ENCODE assay signal across 1 cellular context in the genomic region with DNA sequence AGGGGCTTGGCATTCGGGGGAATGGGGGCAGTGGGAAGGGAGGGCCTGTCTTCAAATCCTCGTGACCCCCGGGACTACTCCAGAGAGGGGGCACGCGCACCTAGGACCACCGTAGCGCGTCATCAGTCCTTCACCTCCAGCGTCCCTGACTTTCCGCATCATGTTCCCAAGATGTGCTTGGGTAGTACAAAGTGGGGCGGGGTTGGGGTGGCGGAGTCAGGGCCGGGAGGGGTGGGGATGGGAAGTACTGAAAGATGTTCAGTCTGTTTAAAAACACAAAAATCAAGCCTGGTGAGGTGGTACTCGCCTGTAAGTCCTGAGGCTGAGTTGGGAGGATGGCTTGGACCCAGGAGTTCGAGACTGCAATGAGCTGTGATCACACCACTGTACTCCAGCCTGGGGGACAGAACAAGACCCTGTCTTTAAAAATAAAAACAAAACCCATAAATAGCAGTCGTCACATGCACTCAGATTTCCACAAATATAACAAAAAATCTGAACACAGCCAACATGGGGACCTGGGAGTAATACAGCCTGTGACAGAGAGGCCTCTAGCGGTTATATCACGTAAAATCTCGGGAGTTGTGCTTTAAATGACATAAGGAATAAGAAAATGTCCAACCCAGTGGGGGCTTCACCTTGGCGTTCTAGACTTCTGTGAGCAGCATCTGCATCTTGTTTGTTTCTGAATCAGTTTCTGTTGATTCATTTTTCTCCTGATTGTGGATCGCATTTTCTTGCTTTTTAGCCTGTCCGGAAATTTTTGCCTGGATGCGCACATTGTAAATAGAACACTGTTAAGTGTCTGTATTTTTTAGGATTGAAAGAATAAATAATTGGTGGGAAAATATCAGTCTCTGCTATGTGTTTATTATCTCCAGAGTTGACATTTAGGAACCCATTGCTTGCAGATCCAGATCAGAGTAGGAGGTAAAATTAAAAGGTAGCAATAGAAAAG.
A peak's percentile ranks its signal among the peaks of the same experiment; 100 is the strongest.
TF ChIP-seq lines count a peak whose summit lies in the region.

No MANE protein-coding gene starts in this region.

TF ChIP-seq in K562, 482 proteins besides CTCF, POLR2A, EP300 and RAD21 (continued from another document and continues in another):
- TF ChIP-seq, protein P1, sequence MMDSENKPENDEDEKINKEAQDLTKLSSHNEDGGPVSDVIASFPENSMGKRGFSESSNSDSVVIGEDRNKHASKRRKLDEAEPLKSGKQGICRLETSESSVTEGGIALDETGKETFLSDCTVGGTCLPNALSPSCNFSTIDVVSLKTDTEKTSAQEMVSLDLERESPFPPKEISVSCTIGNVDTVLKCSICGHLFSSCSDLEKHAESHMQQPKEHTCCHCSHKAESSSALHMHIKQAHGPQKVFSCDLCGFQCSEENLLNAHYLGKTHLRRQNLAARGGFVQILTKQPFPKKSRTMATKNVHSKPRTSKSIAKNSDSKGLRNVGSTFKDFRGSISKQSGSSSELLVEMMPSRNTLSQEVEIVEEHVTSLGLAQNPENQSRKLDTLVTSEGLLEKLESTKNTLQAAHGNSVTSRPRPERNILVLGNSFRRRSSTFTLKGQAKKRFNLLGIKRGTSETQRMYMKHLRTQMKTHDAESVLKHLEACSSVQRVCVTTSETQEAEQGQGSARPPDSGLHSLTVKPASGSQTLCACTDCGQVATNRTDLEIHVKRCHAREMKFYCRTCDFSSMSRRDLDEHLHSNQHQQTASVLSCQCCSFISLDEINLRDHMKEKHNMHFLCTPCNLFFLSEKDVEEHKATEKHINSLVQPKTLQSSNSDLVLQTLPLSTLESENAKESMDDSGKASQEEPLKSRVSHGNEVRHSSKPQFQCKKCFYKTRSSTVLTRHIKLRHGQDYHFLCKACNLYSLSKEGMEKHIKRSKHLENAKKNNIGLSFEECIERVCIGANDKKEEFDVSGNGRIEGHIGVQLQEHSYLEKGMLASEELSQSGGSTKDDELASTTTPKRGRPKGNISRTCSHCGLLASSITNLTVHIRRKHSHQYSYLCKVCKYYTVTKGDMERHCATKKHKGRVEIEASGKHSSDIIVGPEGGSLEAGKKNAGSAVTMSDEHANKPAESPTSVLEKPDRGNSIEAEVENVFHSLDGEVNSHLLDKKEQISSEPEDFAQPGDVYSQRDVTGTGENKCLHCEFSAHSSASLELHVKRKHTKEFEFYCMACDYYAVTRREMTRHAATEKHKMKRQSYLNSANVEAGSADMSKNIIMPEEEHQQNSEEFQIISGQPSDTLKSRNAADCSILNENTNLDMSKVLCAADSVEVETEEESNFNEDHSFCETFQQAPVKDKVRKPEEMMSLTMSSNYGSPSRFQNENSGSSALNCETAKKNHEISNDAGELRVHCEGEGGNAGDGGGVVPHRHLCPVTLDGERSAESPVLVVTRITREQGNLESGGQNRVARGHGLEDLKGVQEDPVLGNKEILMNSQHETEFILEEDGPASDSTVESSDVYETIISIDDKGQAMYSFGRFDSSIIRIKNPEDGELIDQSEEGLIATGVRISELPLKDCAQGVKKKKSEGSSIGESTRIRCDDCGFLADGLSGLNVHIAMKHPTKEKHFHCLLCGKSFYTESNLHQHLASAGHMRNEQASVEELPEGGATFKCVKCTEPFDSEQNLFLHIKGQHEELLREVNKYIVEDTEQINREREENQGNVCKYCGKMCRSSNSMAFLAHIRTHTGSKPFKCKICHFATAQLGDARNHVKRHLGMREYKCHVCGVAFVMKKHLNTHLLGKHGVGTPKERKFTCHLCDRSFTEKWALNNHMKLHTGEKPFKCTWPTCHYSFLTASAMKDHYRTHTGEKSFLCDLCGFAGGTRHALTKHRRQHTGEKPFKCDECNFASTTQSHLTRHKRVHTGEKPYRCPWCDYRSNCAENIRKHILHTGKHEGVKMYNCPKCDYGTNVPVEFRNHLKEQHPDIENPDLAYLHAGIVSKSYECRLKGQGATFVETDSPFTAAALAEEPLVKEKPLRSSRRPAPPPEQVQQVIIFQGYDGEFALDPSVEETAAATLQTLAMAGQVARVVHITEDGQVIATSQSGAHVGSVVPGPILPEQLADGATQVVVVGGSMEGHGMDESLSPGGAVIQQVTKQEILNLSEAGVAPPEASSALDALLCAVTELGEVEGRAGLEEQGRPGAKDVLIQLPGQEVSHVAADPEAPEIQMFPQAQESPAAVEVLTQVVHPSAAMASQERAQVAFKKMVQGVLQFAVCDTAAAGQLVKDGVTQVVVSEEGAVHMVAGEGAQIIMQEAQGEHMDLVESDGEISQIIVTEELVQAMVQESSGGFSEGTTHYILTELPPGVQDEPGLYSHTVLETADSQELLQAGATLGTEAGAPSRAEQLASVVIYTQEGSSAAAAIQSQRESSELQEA (IDR thresholded peaks at IDR 0.05; ENCODE audit: low read depth): 0 out of 2 replicates have a peak, but pooled peaks have one; percentile 48
- TF ChIP-seq PURB (CRISPR knock-in tag; IDR thresholded peaks at IDR 0.05; ENCODE audit: low read depth) (no peak), CEBPB (tag; IDR thresholded peaks at IDR 0.05) (no peak), TBL1XR1 (IDR thresholded peaks at IDR 0.05; ENCODE audit: low read length in 2 of 2) (peak in 1 of 2 experiments; percentile 27; a peak in 1 of 4 replicates), HCFC1 (IDR thresholded peaks at IDR 0.05; ENCODE audit: low read depth, low read length) (no peak), ZNF384 (IDR thresholded peaks at IDR 0.05; ENCODE audit: low read depth, low read length) (0 out of 2 replicates have a peak, but pooled peaks have one; percentile 13), KDM1A (IDR thresholded peaks at IDR 0.05) (peak; percentile 74 to 84), ZNF324 (CRISPR knock-in tag; IDR thresholded peaks at IDR 0.05) (no peak), FOXP1 (CRISPR knock-in tag; IDR thresholded peaks at IDR 0.05) (0 out of 2 replicates have a peak, but pooled peaks have one; percentile 13), NR2F6 (CRISPR knock-in tag; IDR thresholded peaks at IDR 0.05) (no peak), ILF3 (IDR thresholded peaks at IDR 0.05; ENCODE audit: borderline replicate concordance) (no peak), LEF1 (IDR thresholded peaks at IDR 0.05) (no peak), MIER1 (IDR thresholded peaks at IDR 0.05; ENCODE audit: low read depth) (0 out of 2 replicates have a peak, but pooled peaks have one; percentile 64), FOS (IDR thresholded peaks at IDR 0.05; ENCODE audit: extremely low read depth, insufficient read length) (no peak), DIDO1 (tag; IDR thresholded peaks at IDR 0.05; ENCODE audit: low read depth) (no peak)
- TF ChIP-seq, protein P2, sequence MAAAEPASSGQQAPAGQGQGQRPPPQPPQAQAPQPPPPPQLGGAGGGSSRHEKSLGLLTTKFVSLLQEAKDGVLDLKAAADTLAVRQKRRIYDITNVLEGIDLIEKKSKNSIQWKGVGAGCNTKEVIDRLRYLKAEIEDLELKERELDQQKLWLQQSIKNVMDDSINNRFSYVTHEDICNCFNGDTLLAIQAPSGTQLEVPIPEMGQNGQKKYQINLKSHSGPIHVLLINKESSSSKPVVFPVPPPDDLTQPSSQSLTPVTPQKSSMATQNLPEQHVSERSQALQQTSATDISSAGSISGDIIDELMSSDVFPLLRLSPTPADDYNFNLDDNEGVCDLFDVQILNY (CRISPR knock-in tag; IDR thresholded peaks at IDR 0.05): no peak
- TF ChIP-seq, protein P3, sequence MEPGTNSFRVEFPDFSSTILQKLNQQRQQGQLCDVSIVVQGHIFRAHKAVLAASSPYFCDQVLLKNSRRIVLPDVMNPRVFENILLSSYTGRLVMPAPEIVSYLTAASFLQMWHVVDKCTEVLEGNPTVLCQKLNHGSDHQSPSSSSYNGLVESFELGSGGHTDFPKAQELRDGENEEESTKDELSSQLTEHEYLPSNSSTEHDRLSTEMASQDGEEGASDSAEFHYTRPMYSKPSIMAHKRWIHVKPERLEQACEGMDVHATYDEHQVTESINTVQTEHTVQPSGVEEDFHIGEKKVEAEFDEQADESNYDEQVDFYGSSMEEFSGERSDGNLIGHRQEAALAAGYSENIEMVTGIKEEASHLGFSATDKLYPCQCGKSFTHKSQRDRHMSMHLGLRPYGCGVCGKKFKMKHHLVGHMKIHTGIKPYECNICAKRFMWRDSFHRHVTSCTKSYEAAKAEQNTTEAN (CRISPR knock-in tag; IDR thresholded peaks at IDR 0.05): no peak
- TF ChIP-seq, protein P4, sequence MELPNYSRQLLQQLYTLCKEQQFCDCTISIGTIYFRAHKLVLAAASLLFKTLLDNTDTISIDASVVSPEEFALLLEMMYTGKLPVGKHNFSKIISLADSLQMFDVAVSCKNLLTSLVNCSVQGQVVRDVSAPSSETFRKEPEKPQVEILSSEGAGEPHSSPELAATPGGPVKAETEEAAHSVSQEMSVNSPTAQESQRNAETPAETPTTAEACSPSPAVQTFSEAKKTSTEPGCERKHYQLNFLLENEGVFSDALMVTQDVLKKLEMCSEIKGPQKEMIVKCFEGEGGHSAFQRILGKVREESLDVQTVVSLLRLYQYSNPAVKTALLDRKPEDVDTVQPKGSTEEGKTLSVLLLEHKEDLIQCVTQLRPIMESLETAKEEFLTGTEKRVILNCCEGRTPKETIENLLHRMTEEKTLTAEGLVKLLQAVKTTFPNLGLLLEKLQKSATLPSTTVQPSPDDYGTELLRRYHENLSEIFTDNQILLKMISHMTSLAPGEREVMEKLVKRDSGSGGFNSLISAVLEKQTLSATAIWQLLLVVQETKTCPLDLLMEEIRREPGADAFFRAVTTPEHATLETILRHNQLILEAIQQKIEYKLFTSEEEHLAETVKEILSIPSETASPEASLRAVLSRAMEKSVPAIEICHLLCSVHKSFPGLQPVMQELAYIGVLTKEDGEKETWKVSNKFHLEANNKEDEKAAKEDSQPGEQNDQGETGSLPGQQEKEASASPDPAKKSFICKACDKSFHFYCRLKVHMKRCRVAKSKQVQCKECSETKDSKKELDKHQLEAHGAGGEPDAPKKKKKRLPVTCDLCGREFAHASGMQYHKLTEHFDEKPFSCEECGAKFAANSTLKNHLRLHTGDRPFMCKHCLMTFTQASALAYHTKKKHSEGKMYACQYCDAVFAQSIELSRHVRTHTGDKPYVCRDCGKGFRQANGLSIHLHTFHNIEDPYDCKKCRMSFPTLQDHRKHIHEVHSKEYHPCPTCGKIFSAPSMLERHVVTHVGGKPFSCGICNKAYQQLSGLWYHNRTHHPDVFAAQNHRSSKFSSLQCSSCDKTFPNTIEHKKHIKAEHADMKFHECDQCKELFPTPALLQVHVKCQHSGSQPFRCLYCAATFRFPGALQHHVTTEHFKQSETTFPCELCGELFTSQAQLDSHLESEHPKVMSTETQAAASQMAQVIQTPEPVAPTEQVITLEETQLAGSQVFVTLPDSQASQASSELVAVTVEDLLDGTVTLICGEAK (IDR thresholded peaks at IDR 0.05): 0 out of 2 replicates have a peak, but pooled peaks have one; percentile 42
- TF ChIP-seq, protein P4 (CRISPR knock-in tag; IDR thresholded peaks at IDR 0.05): no peak
- TF ChIP-seq, protein P5, sequence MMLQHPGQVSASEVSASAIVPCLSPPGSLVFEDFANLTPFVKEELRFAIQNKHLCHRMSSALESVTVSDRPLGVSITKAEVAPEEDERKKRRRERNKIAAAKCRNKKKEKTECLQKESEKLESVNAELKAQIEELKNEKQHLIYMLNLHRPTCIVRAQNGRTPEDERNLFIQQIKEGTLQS (IDR thresholded peaks at IDR 0.05): no peak
- TF ChIP-seq, protein P5 (CRISPR knock-in tag; conservative IDR thresholded peaks at IDR 0.05): 0 out of 2 replicates have a peak, but pooled peaks have one; percentile 47
- TF ChIP-seq, protein P6, sequence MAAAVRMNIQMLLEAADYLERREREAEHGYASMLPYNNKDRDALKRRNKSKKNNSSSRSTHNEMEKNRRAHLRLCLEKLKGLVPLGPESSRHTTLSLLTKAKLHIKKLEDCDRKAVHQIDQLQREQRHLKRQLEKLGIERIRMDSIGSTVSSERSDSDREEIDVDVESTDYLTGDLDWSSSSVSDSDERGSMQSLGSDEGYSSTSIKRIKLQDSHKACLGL (CRISPR knock-in tag; IDR thresholded peaks at IDR 0.05; ENCODE audit: borderline replicate concordance, poor library complexity, severe bottlenecking): no peak
- TF ChIP-seq, protein P7, sequence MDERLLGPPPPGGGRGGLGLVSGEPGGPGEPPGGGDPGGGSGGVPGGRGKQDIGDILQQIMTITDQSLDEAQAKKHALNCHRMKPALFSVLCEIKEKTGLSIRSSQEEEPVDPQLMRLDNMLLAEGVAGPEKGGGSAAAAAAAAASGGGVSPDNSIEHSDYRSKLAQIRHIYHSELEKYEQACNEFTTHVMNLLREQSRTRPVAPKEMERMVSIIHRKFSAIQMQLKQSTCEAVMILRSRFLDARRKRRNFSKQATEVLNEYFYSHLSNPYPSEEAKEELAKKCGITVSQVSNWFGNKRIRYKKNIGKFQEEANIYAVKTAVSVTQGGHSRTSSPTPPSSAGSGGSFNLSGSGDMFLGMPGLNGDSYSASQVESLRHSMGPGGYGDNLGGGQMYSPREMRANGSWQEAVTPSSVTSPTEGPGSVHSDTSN (CRISPR knock-in tag; IDR thresholded peaks at IDR 0.05; ENCODE audit: low read depth): no peak
- TF ChIP-seq, protein P7 (tag; conservative IDR thresholded peaks at IDR 0.05; ENCODE audit: low read depth): no peak
